ENCODE assay signal across 8 cellular contexts in genomic region chr3:150787741-150788370, GRCh38. TPM values are rescaled to one million over a fixed set of nuclear protein-coding genes. Genes with fewer than 3 reads are reported as not detected.
DNase-seq lines count a peak whose midpoint lies in the region; ATAC-seq lines count a peak whose summit lies in the region.

No MANE protein-coding gene starts in this region.

- peak; percentile 58 for DNase-seq in A172 (ENCODE audit: low spot score)
- peak; percentile 47 for DNase-seq in NCI-H2196 treated with DMSO at 0.1 percent for 48 hours (lab: John Stamatoyannopoulos, UW; ENCODE audit: unreplicated experiment)
- peak; percentile 78 to 83 for DNase-seq in activated CD4-positive, alpha-beta T cell treated with anti-CD3 and anti-CD28 coated beads for 24 hours (ENCODE audit: low read depth in 2 of 2)
- DNase-seq in central memory CD4-positive, alpha-beta T cell = peak; percentile 55
- DNase-seq in left kidney (ENCODE audit: low read depth, low spot score) = peak; percentile 87
- peak; percentile 88 for DNase-seq in stimulated activated CD4-positive, alpha-beta T cell treated with anti-CD3 and anti-CD28 coated beads, Interleukin-4, amount 100 ng/mL, for 1 hour

- ATAC-seq in GM18517 (IDR thresholded peaks at IDR 0.05; ENCODE audit: unreplicated experiment) = peak; percentile 54
- ATAC-seq in HG03064 (IDR thresholded peaks at IDR 0.05; ENCODE audit: low read depth, unreplicated experiment) = peak; percentile 71

RNA-seq across cellular contexts. Expression of gene SIAH2, which starts 24.9 kb away (rescaled TPM):
- total RNA-seq in A172 (2014; rRNA removed; shearing (Covaris generic)) = 23.4 and 25.8 TPM in 2 replicates

Comparison
In these comparisons a context has a peak if more than half of its experiments do, and no peak if none do; other contexts are left out.
1. Peak in every context shown above with its lines: DNase-seq and ATAC-seq.